ENCODE assay signal across 1 cellular context in genomic region chr6:34792605-34793500, GRCh38.
A peak's percentile ranks its signal among the peaks of the same experiment; 100 is the strongest.
TF ChIP-seq lines count a peak whose summit lies in the region.

No MANE protein-coding gene starts in this region.

TF ChIP-seq in K562, 482 proteins besides CTCF, POLR2A, EP300 and RAD21 (continued from another document):
- peak; percentile 98 for TF ChIP-seq ATF3 (IDR thresholded peaks at IDR 0.05)
- peak; percentile 85 for TF ChIP-seq ATF3 (CRISPR knock-in tag; conservative IDR thresholded peaks at IDR 0.05)
- 0 out of 2 replicates have a peak, but pooled peaks have one; percentile 31 for TF ChIP-seq SMARCA4 (IDR thresholded peaks at IDR 0.05)
- TF ChIP-seq HLTF (IDR thresholded peaks at IDR 0.05): peak; percentile 59; the same call in 1 of the 2 replicates
- TF ChIP-seq LEF1 (IDR thresholded peaks at IDR 0.05): no peak
- TF ChIP-seq ETV5 (CRISPR knock-in tag; IDR thresholded peaks at IDR 0.05; ENCODE audit: low read depth): peak; percentile 55; the same call in 1 of the 2 replicates
- TF ChIP-seq RBBP5 (IDR thresholded peaks at IDR 0.05; ENCODE audit: borderline replicate concordance, insufficient read depth, low read length, poor library complexity, severe bottlenecking): no peak
- peak; percentile 32; the same call in 1 of the 2 replicates for TF ChIP-seq L3MBTL2 (IDR thresholded peaks at IDR 0.05)
- TF ChIP-seq PTRF (tag; IDR thresholded peaks at IDR 0.05): no peak
- TF ChIP-seq CEBPG (CRISPR knock-in tag; IDR thresholded peaks at IDR 0.05): peak; percentile 91
- peak; percentile 96 for TF ChIP-seq CEBPG (tag; conservative IDR thresholded peaks at IDR 0.05 in 1 of 2, IDR thresholded peaks at IDR 0.05 in 1 of 2)
- no peak for TF ChIP-seq ZNF57 (CRISPR knock-in tag; IDR thresholded peaks at IDR 0.05)
- no peak for TF ChIP-seq TCF7 (IDR thresholded peaks at IDR 0.05; ENCODE audit: borderline replicate concordance)
- TF ChIP-seq NFATC3 (IDR thresholded peaks at IDR 0.05): no peak
- peak; percentile 7; the same call in 1 of the 2 replicates for TF ChIP-seq ZBTB7A (IDR thresholded peaks at IDR 0.05; ENCODE audit: borderline replicate concordance, control insufficient read depth, low read depth, low read length)
- TF ChIP-seq NR1H2 (CRISPR knock-in tag; IDR thresholded peaks at IDR 0.05): no peak
- no peak for TF ChIP-seq ZNF408 (CRISPR knock-in tag; IDR thresholded peaks at IDR 0.05; ENCODE audit: low read depth)
- TF ChIP-seq ZNF224 (CRISPR knock-in tag; IDR thresholded peaks at IDR 0.05): no peak
- TF ChIP-seq TAF9B (IDR thresholded peaks at IDR 0.05; ENCODE audit: partially characterized antibody): no peak
- TF ChIP-seq POLR2B (IDR thresholded peaks at IDR 0.05; ENCODE audit: low read depth, partially characterized antibody): no peak
- TF ChIP-seq ZNF316 (IDR thresholded peaks at IDR 0.05): no peak; the same call in 1 of the 2 replicates
- TF ChIP-seq GABPB1 (CRISPR knock-in tag; IDR thresholded peaks at IDR 0.05): peak; percentile 23; the same call in 1 of the 2 replicates
- TF ChIP-seq HES1 (IDR thresholded peaks at IDR 0.05; ENCODE audit: low read depth): no peak
- TF ChIP-seq TAF1 (IDR thresholded peaks at IDR 0.05; ENCODE audit: control insufficient read depth, extremely low read depth, insufficient read depth, low read length, severe bottlenecking): peak; percentile 6
- no peak for TF ChIP-seq VEZF1 (CRISPR knock-in tag; IDR thresholded peaks at IDR 0.05)
- TF ChIP-seq BRD9 (IDR thresholded peaks at IDR 0.05; ENCODE audit: low read depth, partially characterized antibody): peak; percentile 44
- no peak for TF ChIP-seq ZNF518B (CRISPR knock-in tag; IDR thresholded peaks at IDR 0.05)
- TF ChIP-seq NKRF (IDR thresholded peaks at IDR 0.05; ENCODE audit: borderline replicate concordance): peak; percentile 21
- TF ChIP-seq RNF219 (CRISPR knock-in tag; IDR thresholded peaks at IDR 0.05): no peak
- no peak for TF ChIP-seq GATA2 (CRISPR knock-in tag; IDR thresholded peaks at IDR 0.05)
- no peak for TF ChIP-seq MTA1 (IDR thresholded peaks at IDR 0.05; ENCODE audit: borderline replicate concordance)
- no peak for TF ChIP-seq ZNF695 (CRISPR knock-in tag; IDR thresholded peaks at IDR 0.05)
- 0 out of 2 replicates have a peak, but pooled peaks have one; percentile 26 for TF ChIP-seq EHMT2 (IDR thresholded peaks at IDR 0.05)
- TF ChIP-seq RBM39 (optimal IDR thresholded peaks at IDR 0.05; ENCODE audit: low read depth, low read length): peak; percentile 61
- TF ChIP-seq ZNF655 (CRISPR knock-in tag; IDR thresholded peaks at IDR 0.05): no peak
- TF ChIP-seq NELFE (IDR thresholded peaks at IDR 0.05; ENCODE audit: insufficient read depth, insufficient read length): no peak
- TF ChIP-seq BMI1 (IDR thresholded peaks at IDR 0.05; ENCODE audit: low read length): no peak
- TF ChIP-seq CHD4 (IDR thresholded peaks at IDR 0.05; ENCODE audit: insufficient read depth, insufficient replicate concordance, low read depth, low read length, poor library complexity, severe bottlenecking): peak; percentile 31
- TF ChIP-seq FIP1L1 (IDR thresholded peaks at IDR 0.05; ENCODE audit: low read depth, low read length, poor library complexity, severe bottlenecking): no peak
- 0 out of 4 replicates have a peak, but pooled peaks of 1 of the 2 experiments have one; percentile 49 for TF ChIP-seq ARNT (IDR thresholded peaks at IDR 0.05)
- TF ChIP-seq MAFF (IDR thresholded peaks at IDR 0.05; ENCODE audit: low read length): no peak
- peak; percentile 82 for TF ChIP-seq OTX1 (CRISPR knock-in tag; IDR thresholded peaks at IDR 0.05)
